Comparison of ENCODE assay signal across 23 cellular contexts in genomic region chr9:135028956-135029355, GRCh38. TPM values are rescaled to one million over a fixed set of nuclear protein-coding genes. Genes with fewer than 3 reads are reported as not detected.
"Had no signal": no experiment of that assay in that cellular context is flagged by ENCODE, and none has a peak within 500 bp of the region (broad histone marks: within the 10 kb centered on the region; RNA-seq: fewer than 3 reads in every experiment).

No MANE protein-coding gene starts in this region.

- H3K4me3 ChIP-seq: dorsolateral prefrontal cortex, left lung, mucosa of descending colon, neural progenitor cell, ovary, psoas muscle, skin epidermis, spleen, testis, tibial artery, upper lobe of left lung had no signal

- H3K27ac Mint-ChIP-seq: mesothelial cell of epicardium; naive B cell; natural killer cell treated with Interleukin-12 subunit alpha and Interleukin-12 subunit beta and Interleukin-15 and Interleukin-18, amount 100 ng/mL, for 72 hours; stimulated activated memory B cell treated with anti-CD40 and anti-IgM and Interleukin-4, amounts not matched to agents 10 μg/mL and 1 μg/mL and 100 μg/mL, for 72 hours had no signal

- H3K4me1 Mint-ChIP-seq: naive B cell; stimulated activated memory B cell treated with anti-CD40 and anti-IgM and Interleukin-4, amounts not matched to agents 10 μg/mL and 1 μg/mL and 100 μg/mL, for 72 hours had no signal

- H3K9me3 ChIP-seq: left lung, mucosa of descending colon, ovary, psoas muscle, spleen, testis, tibial artery, upper lobe of left lung had no signal

- H3K4me3 Mint-ChIP-seq: mesothelial cell of epicardium; naive B cell; natural killer cell treated with Interleukin-12 subunit alpha and Interleukin-12 subunit beta and Interleukin-15 and Interleukin-18, amount 100 ng/mL, for 72 hours; neural progenitor cell; stimulated activated memory B cell treated with anti-CD40 and anti-IgM and Interleukin-4, amounts not matched to agents 10 μg/mL and 1 μg/mL and 100 μg/mL, for 72 hours had no signal

- DNase-seq: cortex of kidney; effector CD4-positive, alpha-beta T cell; left lung; mesenchymal stem cell; mucosa of descending colon; naive B cell; nucleus accumbens; ovary; right cardiac atrium; spleen; stimulated activated CD4-positive, alpha-beta T cell treated with anti-CD3 and anti-CD28 coated beads, Interleukin-4, amount 100 ng/mL, for 4 hours; stimulated activated naive CD8-positive, alpha-beta T cell treated with anti-CD3 and anti-CD28 coated beads, Interleukin-15, Interleukin-2, amounts not matched to agents 100 U/mL and 50 U/mL, for 24 hours; substantia nigra; testis; tibial artery had no signal

- H3K27me3 ChIP-seq: neural progenitor cell, ovary, testis, upper lobe of left lung had no signal

- H3K9me3 Mint-ChIP-seq: natural killer cell treated with Interleukin-12 subunit alpha and Interleukin-12 subunit beta and Interleukin-15 and Interleukin-18, amount 100 ng/mL, for 72 hours had no signal

- H2AFZ ChIP-seq: neural progenitor cell had no signal

- H3K36me3 ChIP-seq: left lung, neural progenitor cell, ovary, spleen, tibial artery, upper lobe of left lung had no signal

- H3K9ac ChIP-seq: neural progenitor cell had no signal

- H3K27ac ChIP-seq: dorsolateral prefrontal cortex, left lung, neural progenitor cell, ovary, psoas muscle, skin epidermis, spleen, testis, tibial artery, upper lobe of left lung had no signal

- H3K4me1 ChIP-seq: left lung, neural progenitor cell, psoas muscle, spleen, testis, tibial artery, upper lobe of left lung had no signal

- H3K4me2 ChIP-seq: neural progenitor cell had no signal

- H3K36me3 Mint-ChIP-seq: naive B cell; natural killer cell treated with Interleukin-12 subunit alpha and Interleukin-12 subunit beta and Interleukin-15 and Interleukin-18, amount 100 ng/mL, for 72 hours; neural progenitor cell; stimulated activated memory B cell treated with anti-CD40 and anti-IgM and Interleukin-4, amounts not matched to agents 10 μg/mL and 1 μg/mL and 100 μg/mL, for 72 hours had no signal

RNA-seq across cellular contexts. Expression of gene OLFM1, which starts 58.5 kb away (rescaled TPM):
- total RNA-seq: natural killer cell treated with Interleukin-12 subunit alpha and Interleukin-12 subunit beta and Interleukin-15 and Interleukin-18, amount 100 ng/mL, for 72 hours had no signal
